ENCODE assay signal across 8 cellular contexts in the genomic region with DNA sequence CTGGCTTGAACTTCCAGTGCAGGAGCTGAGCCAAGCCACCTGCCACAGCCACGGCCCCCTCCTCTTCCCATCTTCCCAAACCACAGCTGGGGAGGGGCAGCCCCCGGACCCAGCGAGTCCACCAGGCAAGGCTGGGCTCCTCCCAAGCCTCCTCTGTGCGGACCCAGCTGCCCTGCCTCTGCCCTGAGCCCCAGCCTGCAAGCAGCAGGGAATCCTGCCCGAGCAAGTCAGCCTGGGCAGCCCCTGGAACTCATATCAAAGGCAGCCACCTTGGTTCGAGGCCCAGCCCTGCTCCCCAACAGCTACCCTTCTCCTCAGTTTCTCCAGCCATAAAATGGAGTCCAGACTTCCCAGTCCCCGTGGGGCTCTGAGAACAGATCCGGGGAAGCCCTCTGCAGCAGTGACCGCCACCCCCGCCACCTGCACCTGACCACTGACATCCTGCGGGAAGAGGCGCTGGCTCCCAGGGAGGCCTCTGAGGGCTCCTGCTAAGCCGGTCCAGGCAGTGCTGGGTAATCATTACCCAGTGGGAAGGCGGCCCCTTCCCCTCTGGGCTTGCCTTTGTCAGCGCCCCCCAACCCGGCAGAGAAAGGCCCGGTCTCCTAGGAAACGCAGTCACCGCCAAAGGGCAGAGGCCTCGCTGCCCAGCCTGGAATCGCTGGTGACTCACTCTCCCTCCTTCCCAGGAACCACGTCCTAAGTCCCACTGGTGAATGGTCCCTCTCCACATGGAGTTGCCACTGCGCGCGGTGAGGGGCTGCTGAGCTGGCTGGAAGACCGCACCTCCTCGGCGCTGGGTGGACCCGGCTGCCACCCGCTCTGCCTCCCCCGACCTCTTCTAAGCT. TPM values are rescaled to one million over a fixed set of nuclear protein-coding genes. Genes with fewer than 3 reads are reported as not detected.
DNase-seq lines count a peak whose midpoint lies in the region; ATAC-seq and TF ChIP-seq lines count a peak whose summit lies in the region.

No MANE protein-coding gene starts in this region.

- H3K36me3 Mint-ChIP-seq in Caco-2 (ENCODE audit: insufficient read depth, unreplicated experiment) (peaks cover 16% of the 10 kb centered on the region), MCF 10A (ENCODE audit: insufficient read depth, unreplicated experiment) (peaks cover 4% of the 10 kb centered on the region)

- ATAC-seq in stimulated activated naive CD8-positive, alpha-beta T cell treated with anti-CD3 and anti-CD28 coated beads, Interleukin-15, amount 100 ng/mL, for 72 hours = no peak
- ATAC-seq in activated CD4-positive, CD25-positive, alpha-beta regulatory T cell treated with anti-CD3 and anti-CD28 coated beads, Interleukin-2, amount 50 U/mL, for 24 hours = no peak
- no peak for ATAC-seq in GM18909 (IDR thresholded peaks at IDR 0.05; ENCODE audit: poor library complexity, unreplicated experiment)

- peak overlapping the region; percentile 95 for H3K27ac Mint-ChIP-seq in Caco-2 (ENCODE audit: unreplicated experiment)
- H3K27ac Mint-ChIP-seq in MCF 10A (ENCODE audit: low read depth, unreplicated experiment) = peak overlapping the region; percentile 64
- no peak overlapping the region for H3K27ac Mint-ChIP-seq in stimulated activated naive CD8-positive, alpha-beta T cell treated with anti-CD3 and anti-CD28 coated beads, Interleukin-15, amount 100 ng/mL, for 72 hours

- POLR2A ChIA-PET in Caco-2 (lab: Charles Lee) = no interaction called here
- POLR2A ChIA-PET in MCF 10A (lab: Yijun Ruan, JAX) = interaction anchor here (0.7 to 1.5 kb wide), 10 partner anchors 24 to 333 kb away, joined by 3 to 4 read pairs (median 3); no protein-coding TSS in a partner anchor

- peaks cover 23% of the 10 kb centered on the region for H3K4me1 ChIP-seq in Caco-2

- peaks cover 11% of the 10 kb centered on the region for H3K4me1 Mint-ChIP-seq in Caco-2 (ENCODE audit: low read depth, unreplicated experiment)
- peaks cover 13% of the 10 kb centered on the region for H3K4me1 Mint-ChIP-seq in MCF 10A (ENCODE audit: insufficient read depth, unreplicated experiment)
- peaks cover 26% of the 10 kb centered on the region for H3K4me1 Mint-ChIP-seq in stimulated activated naive CD8-positive, alpha-beta T cell treated with anti-CD3 and anti-CD28 coated beads, Interleukin-15, amount 100 ng/mL, for 72 hours

- H3K9me3 Mint-ChIP-seq in Caco-2 (ENCODE audit: unreplicated experiment) = no peaks in the 10 kb centered on the region
- no peaks in the 10 kb centered on the region for H3K9me3 Mint-ChIP-seq in MCF 10A (ENCODE audit: unreplicated experiment)
- H3K9me3 Mint-ChIP-seq in stimulated activated naive CD8-positive, alpha-beta T cell treated with anti-CD3 and anti-CD28 coated beads, Interleukin-15, amount 100 ng/mL, for 72 hours = no peaks in the 10 kb centered on the region

- H3K27me3 Mint-ChIP-seq in Caco-2 (ENCODE audit: insufficient read depth, unreplicated experiment) (no peaks in the 10 kb centered on the region), MCF 10A (ENCODE audit: insufficient read depth, unreplicated experiment) (no peaks in the 10 kb centered on the region)
- peaks cover 38% of the 10 kb centered on the region for H3K27me3 Mint-ChIP-seq in stimulated activated naive CD8-positive, alpha-beta T cell treated with anti-CD3 and anti-CD28 coated beads, Interleukin-15, amount 100 ng/mL, for 72 hours

- H3K4me3 Mint-ChIP-seq in Caco-2 (ENCODE audit: unreplicated experiment) (peak overlapping the region; percentile 95), MCF 10A (ENCODE audit: unreplicated experiment) (peak overlapping the region; percentile 85)
- H3K4me3 Mint-ChIP-seq in stimulated activated naive CD8-positive, alpha-beta T cell treated with anti-CD3 and anti-CD28 coated beads, Interleukin-15, amount 100 ng/mL, for 72 hours = peak overlapping the region; percentile 52 to 53

- H3K4me3 ChIP-seq in Caco-2 (ENCODE audit: low read depth, low read length) = peak overlapping the region; percentile 75

- TSS peak; percentile 29 for BruUV-seq in Caco-2 (replicated peaks; lab: Mats Ljungman, UMichigan)
- no TSS peak for BruUV-seq in MCF 10A (replicated peaks; lab: Mats Ljungman, UMichigan)

- DNase-seq in Caco-2 = peak; percentile 96 to 97
- DNase-seq in LoVo (ENCODE audit: low spot score) = peak; percentile 74
- DNase-seq in MCF 10A (ENCODE audit: unreplicated experiment) = peak; percentile 76
- peak; percentile 84 for DNase-seq in kidney glomerular epithelial cell (lab: John Stamatoyannopoulos, UW)
- DNase-seq in stimulated activated naive CD8-positive, alpha-beta T cell treated with anti-CD3 and anti-CD28 coated beads, Interleukin-15, amount 100 ng/mL, for 72 hours = no peak
- no peak for DNase-seq in GM20000 (ENCODE audit: low spot score)

- TF ChIP-seq CTCF in Caco-2 (IDR thresholded peaks at IDR 0.05; ENCODE audit: insufficient read depth in 1 of 2, low read depth in 1 of 2, low read length in 1 of 2, severe bottlenecking in 1 of 2, unreplicated experiment in 1 of 2) (no peak), MCF 10A (IDR thresholded peaks at IDR 0.05; ENCODE audit: unreplicated experiment) (no peak), GM20000 (IDR thresholded peaks at IDR 0.05; ENCODE audit: extremely low read depth, missing control alignments) (no peak)

- H3K9me3 ChIP-seq in Caco-2 = no peaks in the 10 kb centered on the region

- H3K36me3 ChIP-seq in Caco-2 (ENCODE audit: control insufficient read depth, insufficient read depth, low read length) = no peaks in the 10 kb centered on the region; the same call in 1 of the 2 replicates

- intact Hi-C loops in Caco-2 (cut with micrococcal nuclease; ENCODE audit: unreplicated experiment) (loop anchor here (2.0 to 5.0 kb wide), 3 partner anchors 68 to 134 kb away; no protein-coding TSS in a partner anchor), MCF 10A (cut with micrococcal nuclease) (no loop called here)

- no peaks in the 10 kb centered on the region for H3K27me3 ChIP-seq in Caco-2 (replicated peaks; ENCODE audit: control insufficient read depth, insufficient read depth, low read length)

- CTCF ChIA-PET in Caco-2 (lab: Charles Lee) = interaction anchor here (0.6 to 0.9 kb wide), 2 partner anchors 22 to 208 kb away, joined by 3 read pairs; no protein-coding TSS in a partner anchor
- CTCF ChIA-PET in MCF 10A (lab: Yijun Ruan, JAX) = interaction anchor here (0.6 to 0.9 kb wide), 3 partner anchors 14 to 208 kb away, joined by 4 to 6 read pairs (median 5); no protein-coding TSS in a partner anchor

RNA-seq across cellular contexts. Expression of a gene that starts 1.5 kb away (rescaled TPM):
- total RNA-seq in Caco-2 (2022) (51.8 and 55.3 TPM in 2 replicates), MCF 10A (2022) (29.9 and 31.0 TPM in 2 replicates)

RNA-seq across cellular contexts. Expression of a gene that starts 34.7 kb away (rescaled TPM):
- 9.1 and 9.4 TPM in 2 replicates for total RNA-seq in Caco-2 (2022)
- 13.3 and 15.2 TPM in 2 replicates for total RNA-seq in MCF 10A (2022)

Comparison
In these comparisons a context has a peak if more than half of its experiments do, and no peak if none do; other contexts are left out.
1. DNase-seq: peak in Caco-2 (2 of 2), LoVo (single experiment), MCF 10A (single experiment) and kidney glomerular epithelial cell (single experiment); none in stimulated activated naive CD8-positive, alpha-beta T cell treated with anti-CD3 and anti-CD28 coated beads, Interleukin-15, amount 100 ng/mL, for 72 hours (0 of 2) and GM20000 (single experiment).
2. H3K27ac Mint-ChIP-seq: peak in Caco-2 (single experiment) and MCF 10A (single experiment); none in stimulated activated naive CD8-positive, alpha-beta T cell treated with anti-CD3 and anti-CD28 coated beads, Interleukin-15, amount 100 ng/mL, for 72 hours (0 of 2).
3. Peak in every context shown above with its lines, with median percentiles within 50 percentile points of each other: H3K4me3 Mint-ChIP-seq.